ENCODE assay signal across 31 cellular contexts in the genomic region with DNA sequence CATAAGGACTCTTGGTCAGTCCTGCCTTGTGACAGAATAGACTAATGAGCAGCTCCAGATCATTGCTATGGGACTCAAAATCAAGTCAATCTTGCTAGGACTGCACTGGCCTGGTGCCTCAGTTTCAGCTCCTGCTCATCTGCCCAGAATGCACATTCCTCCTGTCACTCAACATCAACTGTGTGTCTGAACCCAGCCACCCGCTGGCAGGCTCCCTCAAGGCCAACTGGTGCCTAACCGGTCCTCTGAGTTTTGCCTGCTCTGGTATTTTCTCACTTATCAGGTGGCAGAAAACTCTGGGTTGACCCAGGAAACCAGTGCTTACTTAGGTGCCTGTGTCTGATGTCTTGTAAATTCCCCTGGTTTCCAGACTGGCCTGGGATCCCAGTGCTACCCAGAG.
"Had no signal": no experiment of that assay in that cellular context is flagged by ENCODE, and none has a peak within 500 bp of the region (broad histone marks: within the 10 kb centered on the region; RNA-seq: fewer than 3 reads in every experiment).

No MANE protein-coding gene starts in this region.

- H3K9me3 ChIP-seq: ascending aorta, Peyer's patch had no signal

- H3K27ac ChIP-seq: ascending aorta, cardiac muscle cell, Peyer's patch, WERI-Rb-1 had no signal

- ATAC-seq: activated CD8-positive, alpha-beta T cell treated with anti-CD3 and anti-CD28 coated beads for 36 hours; activated T-cell treated with anti-CD3 and anti-CD28 coated beads, Interleukin-2, amount 50 U/mL, for 72 hours; activated T-helper 17 cell treated with anti-CD3 and anti-CD28 coated beads, Interleukin-2, amount 50 U/mL, for 72 hours; PC-3 had no signal

- H3K9me3 Mint-ChIP-seq: activated CD8-positive, alpha-beta T cell treated with anti-CD3 and anti-CD28 coated beads for 36 hours; activated naive CD4-positive, alpha-beta T cell treated with anti-CD3 and anti-CD28 coated beads, Interleukin-2, amount 50 U/mL, for 24 hours; activated naive CD8-positive, alpha-beta T cell treated with anti-CD3 and anti-CD28 coated beads, Interleukin-2, amount 10 ng/mL, durations not matched to agents 7 days and 5 days; activated T-cell treated with anti-CD3 and anti-CD28 coated beads, Interleukin-2, amount 50 U/mL, for 72 hours; activated T-helper 17 cell treated with anti-CD3 and anti-CD28 coated beads, Interleukin-2, amount 50 U/mL, for 72 hours; central memory CD8-positive, alpha-beta T cell had no signal

- H3K4me3 Mint-ChIP-seq: activated CD8-positive, alpha-beta T cell treated with anti-CD3 and anti-CD28 coated beads for 36 hours; activated naive CD4-positive, alpha-beta T cell treated with anti-CD3 and anti-CD28 coated beads, Interleukin-2, amount 50 U/mL, for 24 hours; activated naive CD8-positive, alpha-beta T cell treated with anti-CD3 and anti-CD28 coated beads, Interleukin-2, amount 10 ng/mL, durations not matched to agents 7 days and 5 days; activated T-cell treated with anti-CD3 and anti-CD28 coated beads, Interleukin-2, amount 50 U/mL, for 72 hours; activated T-helper 17 cell treated with anti-CD3 and anti-CD28 coated beads, Interleukin-2, amount 50 U/mL, for 72 hours; central memory CD8-positive, alpha-beta T cell had no signal

- H3K27ac Mint-ChIP-seq: activated CD8-positive, alpha-beta T cell treated with anti-CD3 and anti-CD28 coated beads for 36 hours; activated naive CD4-positive, alpha-beta T cell treated with anti-CD3 and anti-CD28 coated beads, Interleukin-2, amount 50 U/mL, for 24 hours; activated naive CD8-positive, alpha-beta T cell treated with anti-CD3 and anti-CD28 coated beads, Interleukin-2, amount 10 ng/mL, durations not matched to agents 7 days and 5 days; activated T-cell treated with anti-CD3 and anti-CD28 coated beads, Interleukin-2, amount 50 U/mL, for 72 hours; activated T-helper 17 cell treated with anti-CD3 and anti-CD28 coated beads, Interleukin-2, amount 50 U/mL, for 72 hours had no signal

- H3K36me3 Mint-ChIP-seq: activated naive CD4-positive, alpha-beta T cell treated with anti-CD3 and anti-CD28 coated beads, Interleukin-2, amount 50 U/mL, for 24 hours; activated naive CD8-positive, alpha-beta T cell treated with anti-CD3 and anti-CD28 coated beads, Interleukin-2, amount 10 ng/mL, durations not matched to agents 7 days and 5 days had no signal

- H3K4me3 ChIP-seq: ascending aorta, cardiac muscle cell, Peyer's patch had no signal

- H3K27me3 ChIP-seq: ascending aorta, cardiac muscle cell, Peyer's patch had no signal

- H3K36me3 ChIP-seq: ascending aorta, cardiac muscle cell, Peyer's patch, WERI-Rb-1 had no signal

- DNase-seq: activated CD4-positive, alpha-beta T cell treated with anti-CD3 and anti-CD28 coated beads for 1 hour; activated CD4-positive, alpha-beta T cell treated with anti-CD3 and anti-CD28 coated beads for 48 hours; activated CD4-positive, alpha-beta T cell treated with anti-CD3 and anti-CD28 coated beads, Interleukin-2, amount 50 U/mL, for 4 hours; activated CD4-positive, CD25-positive, alpha-beta regulatory T cell; activated CD8-positive, alpha-beta T cell treated with anti-CD3 and anti-CD28 coated beads for 36 hours; activated effector memory CD4-positive, alpha-beta T cell treated with anti-CD3 and anti-CD28 coated beads, Interleukin-2, amount 50 U/mL, for 16 hours; activated naive CD4-positive, alpha-beta T cell; activated naive CD8-positive, alpha-beta T cell treated with anti-CD3 and anti-CD28 coated beads, Interleukin-2, amount 10 ng/mL, durations not matched to agents 7 days and 5 days; activated T-cell treated with anti-CD3 and anti-CD28 coated beads, Interleukin-2, amount 50 U/mL, for 1 hour; activated T-cell treated with anti-CD3 and anti-CD28 coated beads, Interleukin-2, amount 50 U/mL, for 72 hours; Kasumi-1; KBM-7; MM.1S; NCI-H1092; NCI-H1436 treated with DMSO at 0.1 percent for 48 hours; NCI-H2029; NCI-H345; NK-92 treated with Interleukin-12 subunit alpha and Interleukin-12 subunit beta, amount 100 ng/mL, for 24 hours; PC-3; Peyer's patch; RPMI8226; SW 1271; T-helper 1 cell; T-helper 2 cell; T-helper 9 cell; WERI-Rb-1 had no signal

- H3K4me1 Mint-ChIP-seq: activated naive CD4-positive, alpha-beta T cell treated with anti-CD3 and anti-CD28 coated beads, Interleukin-2, amount 50 U/mL, for 24 hours; activated naive CD8-positive, alpha-beta T cell treated with anti-CD3 and anti-CD28 coated beads, Interleukin-2, amount 10 ng/mL, durations not matched to agents 7 days and 5 days; activated T-helper 17 cell treated with anti-CD3 and anti-CD28 coated beads, Interleukin-2, amount 50 U/mL, for 72 hours; central memory CD8-positive, alpha-beta T cell had no signal

- H3K4me1 ChIP-seq: ascending aorta, Peyer's patch had no signal
